2 cellular contexts compared by ENCODE assay signal in the genomic region with DNA sequence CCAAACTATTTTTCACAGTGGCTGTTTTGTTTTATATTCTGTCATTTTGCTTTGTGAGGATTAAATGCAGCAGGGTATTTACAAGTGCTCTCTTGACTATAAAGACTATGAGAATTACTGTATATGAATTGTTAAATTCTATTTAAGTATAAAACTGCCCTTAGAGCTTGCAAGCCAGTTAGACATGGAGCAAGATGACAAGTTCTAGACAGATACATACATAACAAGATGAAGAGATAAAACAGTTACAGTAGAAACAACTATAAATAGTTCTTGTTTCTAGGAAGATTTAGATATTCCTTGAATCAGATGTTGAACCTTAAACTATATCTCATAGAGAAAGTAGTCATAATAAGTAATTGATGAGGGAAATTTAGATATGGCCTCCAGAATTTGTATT.
TF ChIP-seq lines count a peak whose summit lies in the region.

No MANE protein-coding gene starts in this region.

TF ChIP-seq in SK-N-SH, 30 proteins besides CTCF, POLR2A, EP300 and RAD21 (continued from another document):
- TF ChIP-seq USF2 (IDR thresholded peaks at IDR 0.05; ENCODE audit: borderline replicate concordance, low read depth, low read length), result no peak
- TF ChIP-seq REST (IDR thresholded peaks at IDR 0.05; ENCODE audit: low read depth, low read length), result no peak
- no peak for TF ChIP-seq ELF1 (IDR thresholded peaks at IDR 0.05)
TF ChIP-seq in SK-N-SH: peak in this region for 0.

TF ChIP-seq in SK-N-SH treated with all-trans-retinoic acid at 6 μM for 48 hours, 23 proteins besides CTCF, POLR2A, EP300 and RAD21 (continued from another document):
- TF ChIP-seq TSHZ2 (CRISPR knock-in tag; IDR thresholded peaks at IDR 0.05), result no peak
- TF ChIP-seq, protein P1, sequence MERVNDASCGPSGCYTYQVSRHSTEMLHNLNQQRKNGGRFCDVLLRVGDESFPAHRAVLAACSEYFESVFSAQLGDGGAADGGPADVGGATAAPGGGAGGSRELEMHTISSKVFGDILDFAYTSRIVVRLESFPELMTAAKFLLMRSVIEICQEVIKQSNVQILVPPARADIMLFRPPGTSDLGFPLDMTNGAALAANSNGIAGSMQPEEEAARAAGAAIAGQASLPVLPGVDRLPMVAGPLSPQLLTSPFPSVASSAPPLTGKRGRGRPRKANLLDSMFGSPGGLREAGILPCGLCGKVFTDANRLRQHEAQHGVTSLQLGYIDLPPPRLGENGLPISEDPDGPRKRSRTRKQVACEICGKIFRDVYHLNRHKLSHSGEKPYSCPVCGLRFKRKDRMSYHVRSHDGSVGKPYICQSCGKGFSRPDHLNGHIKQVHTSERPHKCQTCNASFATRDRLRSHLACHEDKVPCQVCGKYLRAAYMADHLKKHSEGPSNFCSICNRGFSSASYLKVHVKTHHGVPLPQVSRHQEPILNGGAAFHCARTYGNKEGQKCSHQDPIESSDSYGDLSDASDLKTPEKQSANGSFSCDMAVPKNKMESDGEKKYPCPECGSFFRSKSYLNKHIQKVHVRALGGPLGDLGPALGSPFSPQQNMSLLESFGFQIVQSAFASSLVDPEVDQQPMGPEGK (CRISPR knock-in tag; IDR thresholded peaks at IDR 0.05; ENCODE audit: borderline replicate concordance), result no peak
- no peak for TF ChIP-seq OSR1 (CRISPR knock-in tag; IDR thresholded peaks at IDR 0.05)
